Comparison of ENCODE assay signal across 18 cellular contexts in the genomic region with DNA sequence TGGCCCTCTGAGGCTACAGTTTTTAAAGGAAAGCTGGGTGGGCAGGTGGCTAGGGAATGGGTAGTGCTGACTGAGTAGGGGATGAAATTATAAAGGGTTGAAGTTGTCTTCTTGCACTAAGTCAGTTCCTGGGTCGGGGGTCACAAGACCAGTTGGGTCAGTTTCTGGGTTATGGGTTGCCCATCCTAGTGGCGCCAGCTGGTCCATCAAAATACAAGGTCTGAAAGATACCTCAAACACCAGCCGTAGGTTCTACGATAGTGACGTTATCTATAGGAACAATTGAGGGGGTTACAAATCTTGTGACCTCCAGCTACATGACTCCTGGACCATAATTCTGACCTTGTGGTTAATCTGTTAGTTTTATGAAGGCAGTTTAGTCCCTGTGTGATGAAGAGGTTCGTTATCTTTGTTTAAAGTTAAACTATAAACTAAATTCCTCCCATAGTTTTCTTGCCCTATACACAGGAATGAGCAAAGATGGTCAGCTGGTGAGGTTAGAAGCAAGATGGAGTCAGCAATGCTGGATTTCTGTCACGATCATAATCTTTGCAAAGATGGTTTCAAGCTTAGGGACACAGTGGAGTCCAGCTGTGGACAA. TPM values are rescaled to one million over a fixed set of nuclear protein-coding genes. Genes with fewer than 3 reads are reported as not detected.
DNase-seq lines count a peak whose midpoint lies in the region; ATAC-seq and TF ChIP-seq lines count a peak whose summit lies in the region.
"Had no signal": no experiment of that assay in that cellular context is flagged by ENCODE, and none has a peak within 500 bp of the region (broad histone marks: within the 10 kb centered on the region; RNA-seq: fewer than 3 reads in every experiment).

No MANE protein-coding gene starts in this region.

- H3K36me3 ChIP-seq in Panc1 (ENCODE audit: control insufficient read depth, insufficient read depth, low read length): no peaks in the 10 kb centered on the region
- H3K36me3 ChIP-seq in PC-9 (ENCODE audit: low read depth): no peaks in the 10 kb centered on the region
- H3K36me3 ChIP-seq: HAP-1 had no signal

- H3K4me3 Mint-ChIP-seq in activated T-cell treated with anti-CD3 and anti-CD28 coated beads, Interleukin-2, amount 50 U/mL, for 24 hours: no peak overlapping the region

- no peak for DNase-seq in activated T-cell treated with anti-CD3 and anti-CD28 coated beads, Interleukin-2, amount 50 U/mL, for 24 hours
- no peak for DNase-seq in activated T-cell treated with anti-CD3 and anti-CD28 coated beads, Interleukin-2, amount 50 U/mL, for 48 hours
- no peak for DNase-seq in Panc1 (ENCODE audit: low read depth, low spot score)
- peak; percentile 41 for DNase-seq in iris pigment epithelial cell (ENCODE audit: low read depth)
- no peak for DNase-seq in NCI-H82 treated with DMSO at 0.1 percent for 48 hours (lab: John Stamatoyannopoulos, UW; ENCODE audit: unreplicated experiment)
- DNase-seq in inferior parietal cortex (ENCODE audit: extremely low spot score): no peak
- no peak for DNase-seq in PC-9
- DNase-seq in ACHN: no peak
- DNase-seq: 8988T, C1 segment of cervical spinal cord, NCI-H1417 treated with DMSO at 0.1 percent for 48 hours, NCI-H2029, NCI-H2171 treated with DMSO at 0.1 percent for 48 hours, NCI-H446 treated with DMSO at 0.1 percent for 48 hours, NCI-H748 treated with DMSO at 0.1 percent for 48 hours had no signal

- H3K4me1 ChIP-seq in Panc1 (ENCODE audit: control insufficient read depth, insufficient read depth, low read length) (peaks cover 10% of the 10 kb centered on the region; the same call in 1 of the 2 replicates), PC-9 (replicated peaks; ENCODE audit: insufficient read depth) (no peaks in the 10 kb centered on the region)
- H3K4me1 ChIP-seq: HAP-1 had no signal

- peak overlapping the region; percentile 36; the same call in 1 of the 2 replicates for H3K27ac ChIP-seq in Panc1 (ENCODE audit: low read length)
- H3K27ac ChIP-seq in PC-9: no peak overlapping the region
- H3K27ac ChIP-seq: HL-60, SJSA1 had no signal

- H3K9me3 Mint-ChIP-seq in activated T-cell treated with anti-CD3 and anti-CD28 coated beads, Interleukin-2, amount 50 U/mL, for 24 hours: peaks cover 3% of the 10 kb centered on the region

- in situ Hi-C loops in Panc1 (cut with HindIII; ENCODE audit: low pct_unique_long_range_greater_than_20kb, low sequenced_read_pairs): no loop called here
- in situ Hi-C loops in ACHN (cut with HindIII; ENCODE audit: low pct_ligation_motif_present, low pct_unique_long_range_greater_than_20kb, low sequenced_read_pairs): no loop called here

- peaks cover 13% of the 10 kb centered on the region for H3K36me3 Mint-ChIP-seq in activated T-cell treated with anti-CD3 and anti-CD28 coated beads, Interleukin-2, amount 50 U/mL, for 24 hours (ENCODE audit: low read depth)

- no peaks in the 10 kb centered on the region for H3F3A ChIP-seq in PC-9 (ENCODE audit: insufficient read depth, low read depth)

- POLR2A ChIA-PET in Panc1 (lab: Charles Lee) (no interaction called here), PC-9 (lab: Charles Lee; ENCODE audit: unreplicated experiment) (interaction anchor here (0.7 kb wide), 1 partner anchor 15 kb away, joined by 3 read pairs; no protein-coding TSS in a partner anchor)

- CTCF ChIA-PET in Panc1 (lab: Charles Lee): no interaction called here
- CTCF ChIA-PET in PC-9 (lab: Charles Lee): no interaction called here

- TF ChIP-seq CTCF in Panc1 (IDR thresholded peaks at IDR 0.05) (no peak), PC-9 (conservative IDR thresholded peaks at IDR 0.05) (no peak)

- peaks cover 29% of the 10 kb centered on the region for H3K4me1 Mint-ChIP-seq in activated T-cell treated with anti-CD3 and anti-CD28 coated beads, Interleukin-2, amount 50 U/mL, for 24 hours (ENCODE audit: low read depth)

- no peaks in the 10 kb centered on the region for H3K27me3 Mint-ChIP-seq in activated T-cell treated with anti-CD3 and anti-CD28 coated beads, Interleukin-2, amount 50 U/mL, for 24 hours

- no peak overlapping the region for H2AFZ ChIP-seq in PC-9

- H3K79me2 ChIP-seq in PC-9 (ENCODE audit: low read depth): no peaks in the 10 kb centered on the region

- H3K9me3 ChIP-seq in Panc1 (ENCODE audit: control insufficient read depth, insufficient read depth, low read depth, low read length) (no peaks in the 10 kb centered on the region), PC-9 (ENCODE audit: insufficient read depth, low read depth) (no peaks in the 10 kb centered on the region)
- H3K9me3 ChIP-seq: HAP-1 had no signal

- no peaks in the 10 kb centered on the region for H4K20me1 ChIP-seq in PC-9 (ENCODE audit: insufficient read depth)

- peak; percentile 47 for ATAC-seq in Panc1

- H3K4me2 ChIP-seq in PC-9: no peak overlapping the region

- H3K4me3 ChIP-seq in Panc1 (ENCODE audit: low read depth in 2 of 2, low read length in 2 of 2) (no peak overlapping the region), PC-9 (no peak overlapping the region)
- H3K4me3 ChIP-seq: HAP-1, SJSA1 had no signal

- H3K27me3 ChIP-seq in Panc1 (ENCODE audit: control insufficient read depth, insufficient read depth, low read length) (no peaks in the 10 kb centered on the region), PC-9 (ENCODE audit: insufficient read depth, low read depth) (no peaks in the 10 kb centered on the region)
- H3K27me3 ChIP-seq: SJSA1 had no signal

- BruUV-seq in Panc1 (replicated peaks; lab: Mats Ljungman, UMichigan) (no TSS peak), PC-9 (replicated peaks; lab: Mats Ljungman, UMichigan) (no TSS peak)

- no peaks in the 10 kb centered on the region for H3K9me2 ChIP-seq in PC-9 (ENCODE audit: insufficient read depth)

- intact Hi-C loops in Panc1 (cut with micrococcal nuclease; ENCODE audit: unreplicated experiment) (no loop called here), PC-9 (cut with micrococcal nuclease; ENCODE audit: unreplicated experiment) (no loop called here)

- peak overlapping the region; percentile 8 for H3K27ac Mint-ChIP-seq in activated T-cell treated with anti-CD3 and anti-CD28 coated beads, Interleukin-2, amount 50 U/mL, for 24 hours

RNA-seq across cellular contexts. Expression of a gene that starts 14.2 kb away (rescaled TPM):
- total RNA-seq in Panc1 (2021; ENCODE audit: unreplicated experiment) (9.0 TPM), PC-9 (2021) (16.9 and 21.9 TPM in 2 replicates)
- 3.2 TPM for polyA plus RNA-seq in Panc1 (2012; ENCODE audit: insufficient read length)

RNA-seq across cellular contexts. Expression of a gene that starts 58.4 kb away (rescaled TPM):
- 332 TPM for total RNA-seq in Panc1 (2021; ENCODE audit: unreplicated experiment)
- 425 TPM for polyA plus RNA-seq in Panc1 (2012; ENCODE audit: insufficient read length)
- total RNA-seq in PC-9 (2021): 190 and 251 TPM in 2 replicates
